1 cellular context compared by ENCODE assay signal in the genomic region with DNA sequence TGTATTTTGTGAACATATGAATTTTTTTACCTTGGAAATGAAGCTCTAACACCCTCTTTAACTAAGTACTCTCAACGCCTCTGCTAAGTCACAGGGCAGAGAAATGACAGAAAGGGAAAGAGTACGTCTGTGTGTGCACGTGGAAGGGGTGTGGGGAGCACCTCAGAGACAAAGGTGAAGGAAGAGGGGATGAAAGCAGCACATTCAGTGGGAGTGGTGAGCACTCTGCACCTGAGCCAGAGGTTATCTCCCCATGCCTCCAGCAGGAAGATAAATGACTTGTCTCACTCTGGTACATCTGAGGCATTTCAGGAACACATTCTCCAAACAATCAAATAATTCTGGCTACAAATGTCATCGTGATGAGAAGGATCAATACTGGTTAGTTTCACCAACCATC.
TF ChIP-seq lines count a peak whose summit lies in the region.

No MANE protein-coding gene starts in this region.

TF ChIP-seq in K562, 482 proteins besides CTCF, POLR2A, EP300 and RAD21:
- TF ChIP-seq CBFA2T3 (IDR thresholded peaks at IDR 0.05) = peak; percentile 14; the same call in 1 of the 2 replicates
- TF ChIP-seq MEIS2 (IDR thresholded peaks at IDR 0.05; ENCODE audit: partially characterized antibody) = peak; percentile 70
- TF ChIP-seq ZNF778 (CRISPR knock-in tag; IDR thresholded peaks at IDR 0.05) = no peak
- TF ChIP-seq, protein P1, sequence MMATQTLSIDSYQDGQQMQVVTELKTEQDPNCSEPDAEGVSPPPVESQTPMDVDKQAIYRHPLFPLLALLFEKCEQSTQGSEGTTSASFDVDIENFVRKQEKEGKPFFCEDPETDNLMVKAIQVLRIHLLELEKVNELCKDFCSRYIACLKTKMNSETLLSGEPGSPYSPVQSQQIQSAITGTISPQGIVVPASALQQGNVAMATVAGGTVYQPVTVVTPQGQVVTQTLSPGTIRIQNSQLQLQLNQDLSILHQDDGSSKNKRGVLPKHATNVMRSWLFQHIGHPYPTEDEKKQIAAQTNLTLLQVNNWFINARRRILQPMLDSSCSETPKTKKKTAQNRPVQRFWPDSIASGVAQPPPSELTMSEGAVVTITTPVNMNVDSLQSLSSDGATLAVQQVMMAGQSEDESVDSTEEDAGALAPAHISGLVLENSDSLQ (IDR thresholded peaks at IDR 0.05) = peak; percentile 28; the same call in 1 of the 2 replicates
- TF ChIP-seq, protein P2, sequence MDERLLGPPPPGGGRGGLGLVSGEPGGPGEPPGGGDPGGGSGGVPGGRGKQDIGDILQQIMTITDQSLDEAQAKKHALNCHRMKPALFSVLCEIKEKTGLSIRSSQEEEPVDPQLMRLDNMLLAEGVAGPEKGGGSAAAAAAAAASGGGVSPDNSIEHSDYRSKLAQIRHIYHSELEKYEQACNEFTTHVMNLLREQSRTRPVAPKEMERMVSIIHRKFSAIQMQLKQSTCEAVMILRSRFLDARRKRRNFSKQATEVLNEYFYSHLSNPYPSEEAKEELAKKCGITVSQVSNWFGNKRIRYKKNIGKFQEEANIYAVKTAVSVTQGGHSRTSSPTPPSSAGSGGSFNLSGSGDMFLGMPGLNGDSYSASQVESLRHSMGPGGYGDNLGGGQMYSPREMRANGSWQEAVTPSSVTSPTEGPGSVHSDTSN (CRISPR knock-in tag; IDR thresholded peaks at IDR 0.05; ENCODE audit: low read depth) = no peak
- TF ChIP-seq, protein P2 (tag; conservative IDR thresholded peaks at IDR 0.05; ENCODE audit: low read depth) = peak; percentile 60
